ENCODE assay signal across 21 cellular contexts in genomic region chr5:169904059-169904458, GRCh38.
DNase-seq lines count a peak whose midpoint lies in the region; TF ChIP-seq lines count a peak whose summit lies in the region.
"Had no signal": no experiment of that assay in that cellular context is flagged by ENCODE, and none has a peak within 500 bp of the region (broad histone marks: within the 10 kb centered on the region; RNA-seq: fewer than 3 reads in every experiment).

No MANE protein-coding gene starts in this region.

- H3K4me1 Mint-ChIP-seq in neural progenitor cell = peaks cover 2% of the 10 kb centered on the region

- TF ChIP-seq CTCF in neural progenitor cell (IDR thresholded peaks at IDR 0.05) = no peak

- H3K79me2 ChIP-seq in GM23248 (ENCODE audit: insufficient read depth) = peaks cover 89% of the 10 kb centered on the region
- H3K79me2 ChIP-seq in neural progenitor cell (ENCODE audit: low read depth) = no peaks in the 10 kb centered on the region

- no peak overlapping the region for H3K4me3 Mint-ChIP-seq in neural progenitor cell
- H3K4me3 Mint-ChIP-seq: activated CD4-positive, alpha-beta T cell treated with anti-CD3 and anti-CD28 coated beads, Interleukin-2, amount 10 ng/mL, durations not matched to agents 7 days and 5 days; dendritic cell treated with granulocyte-macrophage colony-stimulating factor and Interleukin-4, amounts not matched to agents 40 ng/mL and 50 ng/mL, for 4 days; IgD-negative memory B cell; stimulated activated naive CD8-positive, alpha-beta T cell treated with anti-CD3 and anti-CD28 coated beads, Interleukin-15, amount 100 ng/mL, for 72 hours had no signal

- DNase-seq in AG20443 (ENCODE audit: low spot score) (peak; percentile 24), GM23248 (peak; percentile 59), astrocyte of the hippocampus (ENCODE audit: low read depth, low spot score) (peak; percentile 53), neural progenitor cell (ENCODE audit: low spot score) (no peak), NOMO-1 treated with DMSO at 0.1 percent for 48 hours (lab: John Stamatoyannopoulos, UW; ENCODE audit: unreplicated experiment) (no peak), activated gamma-delta T cell treated with Interleukin-2 at 50 U/mL for 16 hours (no peak), SIG-M5 (lab: John Stamatoyannopoulos, UW) (no peak), HuH-7 (ENCODE audit: low spot score) (no peak)
- DNase-seq: activated CD4-positive, alpha-beta T cell treated with anti-CD3 and anti-CD28 coated beads, Interleukin-2, amount 10 ng/mL, durations not matched to agents 7 days and 5 days; activated CD8-positive, alpha-beta memory T cell treated with anti-CD3 and anti-CD28 coated beads, Interleukin-2, amount 50 U/mL, for 4 hours; activated naive CD4-positive, alpha-beta T cell treated with Interleukin-2 at 50 U/mL for 16 hours; body of pancreas; DND-41; left lung; MV-4-11; NCI-H1930; NCI-H446; RPMI8226; stimulated activated naive CD8-positive, alpha-beta T cell treated with anti-CD3 and anti-CD28 coated beads, Interleukin-15, amount 100 ng/mL, for 72 hours had no signal

- no peaks in the 10 kb centered on the region for H3K9me3 ChIP-seq in GM23248 (ENCODE audit: low read depth)
- no peaks in the 10 kb centered on the region for H3K9me3 ChIP-seq in neural progenitor cell (ENCODE audit: low read depth)
- H3K9me3 ChIP-seq: body of pancreas, left lung had no signal

- H3K36me3 ChIP-seq in GM23248 (ENCODE audit: low read depth) (no peaks in the 10 kb centered on the region), neural progenitor cell (no peaks in the 10 kb centered on the region)
- H3K36me3 ChIP-seq: left lung had no signal

- H3F3A ChIP-seq in GM23248 (ENCODE audit: insufficient read depth) (peaks cover 28% of the 10 kb centered on the region), neural progenitor cell (ENCODE audit: low read depth) (peaks cover 9% of the 10 kb centered on the region)

- 99 to 100% methylated on average over 2 of the region's 2 CpGs for WGBS in GM23248 (ENCODE audit: low coverage in 1 of 2, low lambda C conversion rate in 2 of 2, missing lambda C conversion rate in 2 of 2), 2 experiments

- no peak overlapping the region for H2AFZ ChIP-seq in GM23248
- H2AFZ ChIP-seq in neural progenitor cell (replicated peaks) = peak overlapping the region; percentile 83

- H3K27me3 ChIP-seq in GM23248 (replicated peaks; ENCODE audit: insufficient read depth) = no peaks in the 10 kb centered on the region
- no peaks in the 10 kb centered on the region for H3K27me3 ChIP-seq in neural progenitor cell
- H3K27me3 ChIP-seq: body of pancreas, left lung had no signal

- H3K27me3 Mint-ChIP-seq in neural progenitor cell (ENCODE audit: insufficient read depth, low read depth) = peaks cover 2% of the 10 kb centered on the region
- H3K27me3 Mint-ChIP-seq: activated CD4-positive, alpha-beta T cell treated with anti-CD3 and anti-CD28 coated beads, Interleukin-2, amount 10 ng/mL, durations not matched to agents 7 days and 5 days; dendritic cell treated with granulocyte-macrophage colony-stimulating factor and Interleukin-4, amounts not matched to agents 40 ng/mL and 50 ng/mL, for 4 days; IgD-negative memory B cell; stimulated activated naive CD8-positive, alpha-beta T cell treated with anti-CD3 and anti-CD28 coated beads, Interleukin-15, amount 100 ng/mL, for 72 hours had no signal

- peaks cover 9% of the 10 kb centered on the region for H3K4me1 ChIP-seq in GM23248 (ENCODE audit: insufficient read depth)
- peaks cover 21% of the 10 kb centered on the region for H3K4me1 ChIP-seq in neural progenitor cell
- H3K4me1 ChIP-seq: body of pancreas, left lung had no signal

- in situ Hi-C loops in GM23248 (cut with MboI) = no loop called here

- no peaks in the 10 kb centered on the region for H3K9me2 ChIP-seq in GM23248 (ENCODE audit: insufficient read depth)

- H3K36me3 Mint-ChIP-seq in neural progenitor cell = no peaks in the 10 kb centered on the region

- no peaks in the 10 kb centered on the region for H3K9me3 Mint-ChIP-seq in neural progenitor cell
- H3K9me3 Mint-ChIP-seq: activated CD4-positive, alpha-beta T cell treated with anti-CD3 and anti-CD28 coated beads, Interleukin-2, amount 10 ng/mL, durations not matched to agents 7 days and 5 days; dendritic cell treated with granulocyte-macrophage colony-stimulating factor and Interleukin-4, amounts not matched to agents 40 ng/mL and 50 ng/mL, for 4 days; stimulated activated naive CD8-positive, alpha-beta T cell treated with anti-CD3 and anti-CD28 coated beads, Interleukin-15, amount 100 ng/mL, for 72 hours had no signal

- H3K4me3 ChIP-seq in GM23248 (no peak overlapping the region), neural progenitor cell (no peak overlapping the region)
- H3K4me3 ChIP-seq: body of pancreas, left lung had no signal

- H3K9ac ChIP-seq in GM23248 (no peak overlapping the region), neural progenitor cell (no peak overlapping the region)

- H4K20me1 ChIP-seq in GM23248 (ENCODE audit: insufficient read depth) (no peaks in the 10 kb centered on the region), neural progenitor cell (ENCODE audit: low read depth) (no peaks in the 10 kb centered on the region)

- H3K4me2 ChIP-seq in GM23248 (ENCODE audit: unreplicated experiment) (no peak overlapping the region), neural progenitor cell (peak overlapping the region; percentile 31)

- no peak overlapping the region for H3K27ac ChIP-seq in GM23248
- peak overlapping the region; percentile 65 for H3K27ac ChIP-seq in neural progenitor cell
- H3K27ac ChIP-seq: body of pancreas, left lung had no signal

- no peak overlapping the region for H3K27ac Mint-ChIP-seq in neural progenitor cell
- H3K27ac Mint-ChIP-seq: activated CD4-positive, alpha-beta T cell treated with anti-CD3 and anti-CD28 coated beads, Interleukin-2, amount 10 ng/mL, durations not matched to agents 7 days and 5 days; IgD-negative memory B cell had no signal

Comparison
In these comparisons a context has a peak if more than half of its experiments do, and no peak if none do; other contexts are left out.
1. DNase-seq: peak in AG20443 (single experiment), GM23248 (single experiment) and astrocyte of the hippocampus (single experiment); none in neural progenitor cell (single experiment), NOMO-1 treated with DMSO at 0.1 percent for 48 hours (single experiment), activated gamma-delta T cell treated with Interleukin-2 at 50 U/mL for 16 hours (single experiment), SIG-M5 (single experiment) and HuH-7 (single experiment).